20 cellular contexts compared by ENCODE assay signal in genomic region chr10:19935106-19935505, GRCh38.
"Had no signal": no experiment of that assay in that cellular context is flagged by ENCODE, and none has a peak within 500 bp of the region (broad histone marks: within the 10 kb centered on the region; RNA-seq: fewer than 3 reads in every experiment).

No MANE protein-coding gene starts in this region.

- H3K27ac ChIP-seq: heart left ventricle, neutrophil, psoas muscle, right lobe of liver, suprapubic skin, thyroid gland, upper lobe of left lung, vagina had no signal

- H3K9me3 ChIP-seq: heart left ventricle, neutrophil, psoas muscle, right lobe of liver, suprapubic skin, thyroid gland, upper lobe of left lung, vagina had no signal

- H3K4me3 ChIP-seq: heart left ventricle, lung, psoas muscle, right lobe of liver, suprapubic skin, thyroid gland, upper lobe of left lung, vagina had no signal

- H3K27me3 ChIP-seq: heart left ventricle, neutrophil, right lobe of liver, suprapubic skin, thyroid gland, upper lobe of left lung, vagina had no signal

- DNase-seq: effector CD8-positive, alpha-beta T cell; heart left ventricle; hippocampal formation; left colon; left ventricle myocardium superior; mesendoderm; naive thymus-derived CD4-positive, alpha-beta T cell; nephron progenitor cell; psoas muscle; retina; right lobe of liver; stimulated activated CD4-positive, alpha-beta T cell treated with anti-CD3 and anti-CD28 coated beads, Interleukin-4, amount 100 ng/mL, for 1 hour; stimulated activated CD8-positive, alpha-beta memory T cell treated with anti-CD3 and anti-CD28 coated beads, Interleukin-4, amount 100 ng/mL, for 48 hours; stimulated activated naive CD8-positive, alpha-beta T cell treated with anti-CD3 and anti-CD28 coated beads, Interleukin-15, Interleukin-2, amounts not matched to agents 100 U/mL and 50 U/mL, for 24 hours; thyroid gland; upper lobe of left lung had no signal

- H3K36me3 ChIP-seq: heart left ventricle, neutrophil, right lobe of liver, suprapubic skin, thyroid gland, upper lobe of left lung, vagina had no signal
